Comparison of ENCODE assay signal across 8 cellular contexts in genomic region chr17:41930009-41930832, GRCh38.
DNase-seq lines count a peak whose midpoint lies in the region; ATAC-seq, FAIRE-seq and TF ChIP-seq lines count a peak whose summit lies in the region.

ODAD4 (plus strand) TSS chr17:41930617; CDS start chr17:41930724, 107 bp downstream.

- no peaks in the 10 kb centered on the region for H4K20me1 ChIP-seq in Loucy (ENCODE audit: insufficient read depth, low read length, poor library complexity, severe bottlenecking)

- TF ChIP-seq POLR2A in H54 (IDR thresholded peaks at IDR 0.05; ENCODE audit: low read depth, low read length) = peak; percentile 93

- no peaks in the 10 kb centered on the region for H3K9me3 Mint-ChIP-seq in nephron progenitor cell
- no peaks in the 10 kb centered on the region for H3K9me3 Mint-ChIP-seq in stimulated activated naive CD8-positive, alpha-beta T cell treated with anti-CD3 and anti-CD28 coated beads, Interleukin-15, Interleukin-2, amounts not matched to agents 100 ng/mL and 50 ng/mL, for 24 hours

- H3K9ac ChIP-seq in Loucy (ENCODE audit: low read depth, low read length, poor library complexity, severe bottlenecking) = peak within 1 kb of the TSS; percentile 85

- TF ChIP-seq CTCF in Loucy (conservative IDR thresholded peaks at IDR 0.05; ENCODE audit: low read length) = peak; percentile 56
- TF ChIP-seq CTCF in RWPE2 (IDR thresholded peaks at IDR 0.05; ENCODE audit: poor library complexity, severe bottlenecking) = peak; percentile 36
- TF ChIP-seq CTCF in nephron progenitor cell (IDR thresholded peaks at IDR 0.05) = no peak

- H3K4me3 Mint-ChIP-seq in nephron progenitor cell = peak within 1 kb of the TSS; percentile 94
- peak within 1 kb of the TSS; percentile 99 for H3K4me3 Mint-ChIP-seq in stimulated activated naive CD8-positive, alpha-beta T cell treated with anti-CD3 and anti-CD28 coated beads, Interleukin-15, Interleukin-2, amounts not matched to agents 100 ng/mL and 50 ng/mL, for 24 hours

- H3K27me3 Mint-ChIP-seq in nephron progenitor cell (ENCODE audit: low read depth, poor library complexity) = peaks cover 4% of the 10 kb centered on the region
- H3K27me3 Mint-ChIP-seq in stimulated activated naive CD8-positive, alpha-beta T cell treated with anti-CD3 and anti-CD28 coated beads, Interleukin-15, Interleukin-2, amounts not matched to agents 100 ng/mL and 50 ng/mL, for 24 hours = no peaks in the 10 kb centered on the region

- H3K36me3 Mint-ChIP-seq in nephron progenitor cell (ENCODE audit: low read depth) = peaks cover under 1% of the 10 kb centered on the region
- H3K36me3 Mint-ChIP-seq in stimulated activated naive CD8-positive, alpha-beta T cell treated with anti-CD3 and anti-CD28 coated beads, Interleukin-15, Interleukin-2, amounts not matched to agents 100 ng/mL and 50 ng/mL, for 24 hours (ENCODE audit: low read depth) = no peaks in the 10 kb centered on the region

- peak within 1 kb of the TSS; percentile 79 for H3K4me3 ChIP-seq in Loucy (ENCODE audit: low read length, poor library complexity, severe bottlenecking)
- H3K4me3 ChIP-seq in RWPE2 (ENCODE audit: severe bottlenecking) = peak within 1 kb of the TSS; percentile 35

- peaks cover 33% of the 10 kb centered on the region for H3K4me1 Mint-ChIP-seq in nephron progenitor cell
- peaks cover 29% of the 10 kb centered on the region for H3K4me1 Mint-ChIP-seq in stimulated activated naive CD8-positive, alpha-beta T cell treated with anti-CD3 and anti-CD28 coated beads, Interleukin-15, Interleukin-2, amounts not matched to agents 100 ng/mL and 50 ng/mL, for 24 hours (ENCODE audit: low read depth)

- H3F3A ChIP-seq in Loucy (ENCODE audit: low read depth) = no peaks in the 10 kb centered on the region

- ATAC-seq in RWPE2 (ENCODE audit: low read depth) = peak; percentile 99

- H3K27ac ChIP-seq in RWPE2 (ENCODE audit: poor library complexity, severe bottlenecking) = peak within 1 kb of the TSS; percentile 66

- H3K27ac Mint-ChIP-seq in nephron progenitor cell = peak within 1 kb of the TSS; percentile 99
- H3K27ac Mint-ChIP-seq in stimulated activated naive CD8-positive, alpha-beta T cell treated with anti-CD3 and anti-CD28 coated beads, Interleukin-15, Interleukin-2, amounts not matched to agents 100 ng/mL and 50 ng/mL, for 24 hours = peak within 1 kb of the TSS; percentile 98

- DNase-seq in ELR (ENCODE audit: low read depth) (peak; percentile 99), H54 (ENCODE audit: insufficient read length, low spot score) (peak; percentile 97), RWPE2 (ENCODE audit: low spot score) (peak; percentile 97), fibroblast of the conjunctiva (ENCODE audit: low read depth) (peak; percentile 97), nephron progenitor cell (peak; percentile 94)
- peak; percentile 93 for DNase-seq in activated effector memory CD4-positive, alpha-beta T cell treated with Interleukin-2 at 50 U/mL for 16 hours

- H3K27me3 ChIP-seq in Loucy (ENCODE audit: insufficient read depth, low read length, poor library complexity, severe bottlenecking) (no peaks in the 10 kb centered on the region), RWPE2 (ENCODE audit: insufficient read depth, poor library complexity, severe bottlenecking) (no peaks in the 10 kb centered on the region)

- H3K79me2 ChIP-seq in Loucy (ENCODE audit: insufficient read depth, low read length) = peaks cover 13% of the 10 kb centered on the region; the same call in 1 of the 2 replicates

- H3K4me1 ChIP-seq in Loucy (ENCODE audit: insufficient read depth, low read length, poor library complexity, severe bottlenecking) = peaks cover 26% of the 10 kb centered on the region
- peaks cover 9% of the 10 kb centered on the region for H3K4me1 ChIP-seq in RWPE2 (ENCODE audit: insufficient read depth, poor library complexity, severe bottlenecking)

- H3K9me3 ChIP-seq in Loucy (ENCODE audit: insufficient read depth, low read depth, low read length) (no peaks in the 10 kb centered on the region), RWPE2 (ENCODE audit: severe bottlenecking) (no peaks in the 10 kb centered on the region)

- no peaks in the 10 kb centered on the region for H3K9me2 ChIP-seq in Loucy (replicated peaks; ENCODE audit: low read depth, low read length)

- H3K36me3 ChIP-seq in Loucy (ENCODE audit: insufficient read depth, low read length) = no peaks in the 10 kb centered on the region
- no peaks in the 10 kb centered on the region for H3K36me3 ChIP-seq in RWPE2 (ENCODE audit: low read depth)

- peak within 1 kb of the TSS; percentile 77 for H2AFZ ChIP-seq in Loucy (ENCODE audit: low read length)

- peak; percentile 61 for FAIRE-seq in H54 (lab: Jason Lieb, UNC)

- peak within 1 kb of the TSS; percentile 90 for H3K4me2 ChIP-seq in Loucy (ENCODE audit: low read depth, low read length, poor library complexity, severe bottlenecking)

Comparison
In these comparisons a context has a peak if more than half of its experiments do, and no peak if none do; other contexts are left out.
1. Peak in every context shown above with its lines: DNase-seq, ATAC-seq, H3K4me3 ChIP-seq and H3K27ac ChIP-seq.